Comparison of ENCODE assay signal across 21 cellular contexts in genomic region chr15:94677202-94677790, GRCh38.
DNase-seq lines count a peak whose midpoint lies in the region; ATAC-seq, FAIRE-seq and TF ChIP-seq lines count a peak whose summit lies in the region.
"Had no signal": no experiment of that assay in that cellular context is flagged by ENCODE, and none has a peak within 500 bp of the region (broad histone marks: within the 10 kb centered on the region; RNA-seq: fewer than 3 reads in every experiment).

No MANE protein-coding gene starts in this region.

- ATAC-seq in gastroesophageal sphincter, result no peak
- ATAC-seq in GM21786 (IDR thresholded peaks at IDR 0.05; ENCODE audit: unreplicated experiment), result no peak
- no peak for ATAC-seq in SK-N-SH treated with all-trans-retinoic acid at 6 μM for 48 hours
- ATAC-seq: body of pancreas; lower lobe of right lung; stimulated activated naive B cell treated with anti-CD40 and anti-IgM and Interleukin-4, amounts not matched to agents 10 μg/mL and 1 μg/mL and 100 μg/mL, for 72 hours had no signal

- no peak overlapping the region for H3K14ac ChIP-seq in H1 (ENCODE audit: insufficient read length)

- H3K56ac ChIP-seq in H1 (replicated peaks; ENCODE audit: insufficient read length, low read depth, low read length), result no peak overlapping the region

- POLR2A ChIA-PET in A673 (lab: Charles Lee; ENCODE audit: low non-redundant PET), result no interaction called here
- POLR2A ChIA-PET in H1 (lab: Charles Lee; ENCODE audit: partially characterized antibody), result no interaction called here

- H2BK20ac ChIP-seq in H1 (ENCODE audit: low read length), result no peak overlapping the region

- H2BK15ac ChIP-seq in H1 (ENCODE audit: low read length), result no peak overlapping the region

- H3K9me3 ChIP-seq in A673 (ENCODE audit: low read depth, low read length, poor library complexity, severe bottlenecking) (no peaks in the 10 kb centered on the region), H1 (ENCODE audit: insufficient read depth in 2 of 2, low read depth in 1 of 2, low read length in 1 of 2) (no peaks in the 10 kb centered on the region), gastroesophageal sphincter (no peaks in the 10 kb centered on the region)
- H3K9me3 ChIP-seq: body of pancreas, esophagus squamous epithelium, lower lobe of right lung, right atrium auricular region, suprapubic skin had no signal

- WGBS in H1 (ENCODE audit: extremely low coverage in 1 of 2, insufficient coverage in 1 of 2, insufficient read length in 1 of 2, insufficient replicate concordance in 2 of 2, low coverage in 1 of 2, low lambda C conversion rate in 2 of 2, missing lambda C conversion rate in 1 of 2), 2 experiments, result 94% methylated on average over 9 of the region's 9 CpGs; no CpG with 5 or more reads in 1 of the 2 experiments
- WGBS in gastroesophageal sphincter (ENCODE audit: low coverage in 1 of 2), 2 donors, result 85 to 87% methylated on average over 8 to 9 of the region's 9 CpGs

- no peak overlapping the region for H3K4me2 ChIP-seq in H1 (ENCODE audit: insufficient read depth in 1 of 2, low read depth in 2 of 2, low read length in 2 of 2)

- 0 out of 2 replicates have a peak overlapping the region, but pooled peaks have one; percentile 5 for H2AFZ ChIP-seq in H1 (ENCODE audit: low read length)
- H2AFZ ChIP-seq: parathyroid adenoma had no signal

- no peaks in the 10 kb centered on the region for H3K79me2 ChIP-seq in H1 (ENCODE audit: control insufficient read depth in 1 of 2, insufficient read depth in 2 of 2, low read length in 2 of 2)
- H3K79me2 ChIP-seq: parathyroid adenoma had no signal

- CTCF ChIA-PET in A673 (lab: Charles Lee), result no interaction called here
- CTCF ChIA-PET in H1 (lab: Charles Lee; ENCODE audit: partially characterized antibody), result no interaction called here

- no peak overlapping the region for H2AK5ac ChIP-seq in H1 (ENCODE audit: low read depth, low read length)

- H3K27ac ChIP-seq in A673 (ENCODE audit: low read depth, low read length, poor library complexity, severe bottlenecking), result no peak overlapping the region
- no peak overlapping the region for H3K27ac ChIP-seq in H1 (ENCODE audit: low read depth, low read length)
- no peak overlapping the region for H3K27ac ChIP-seq in gastroesophageal sphincter
- H3K27ac ChIP-seq: body of pancreas, C4-2B, esophagus squamous epithelium, lower lobe of right lung, parathyroid adenoma, right atrium auricular region, suprapubic skin, VCaP had no signal

- H3K23me2 ChIP-seq in H1 (ENCODE audit: low read depth, low read length), result no peaks in the 10 kb centered on the region

- H3K36me3 ChIP-seq in A673 (ENCODE audit: insufficient read depth, low read length, poor library complexity, severe bottlenecking) (no peaks in the 10 kb centered on the region), H1 (ENCODE audit: control insufficient read depth in 2 of 4, insufficient read depth in 4 of 4, low read length in 3 of 4) (no peaks in the 10 kb centered on the region), gastroesophageal sphincter (no peaks in the 10 kb centered on the region)
- H3K36me3 ChIP-seq: esophagus squamous epithelium, lower lobe of right lung, right atrium auricular region, suprapubic skin had no signal

- no peak overlapping the region for H2BK5ac ChIP-seq in H1 (ENCODE audit: low read depth, low read length)

- H3K4me1 ChIP-seq in A673 (ENCODE audit: insufficient read depth, low read length, poor library complexity, severe bottlenecking), result peaks cover 8% of the 10 kb centered on the region
- peaks cover 0 to 3% (median under 1%) of the 10 kb centered on the region in 4 experiments; a peak in 3 of 7 replicates for H3K4me1 ChIP-seq in H1 (replicated peaks in 1 of 4; ENCODE audit: control insufficient read depth in 3 of 4, insufficient read depth in 4 of 4, low read length in 3 of 4)
- peaks cover 0 to 8% (median 0%) of the 10 kb centered on the region in 3 donors for H3K4me1 ChIP-seq in gastroesophageal sphincter
- H3K4me1 ChIP-seq: body of pancreas, parathyroid adenoma had no signal

- no peak overlapping the region for H2BK12ac ChIP-seq in H1 (ENCODE audit: low read depth, low read length)

- no peak overlapping the region for H3K23ac ChIP-seq in H1 (ENCODE audit: insufficient read length)

- H3K27me3 ChIP-seq in A673 (replicated peaks; ENCODE audit: insufficient read depth, low read depth, low read length, poor library complexity) (no peaks in the 10 kb centered on the region), H1 (replicated peaks in 1 of 4; ENCODE audit: control insufficient read depth in 3 of 4, extremely low read depth in 1 of 4, insufficient read depth in 3 of 4, low read length in 3 of 4) (no peaks in the 10 kb centered on the region), gastroesophageal sphincter (no peaks in the 10 kb centered on the region)
- H3K27me3 ChIP-seq: body of pancreas, right atrium auricular region, suprapubic skin had no signal

- TF ChIP-seq CTCF in A673 (conservative IDR thresholded peaks at IDR 0.05; ENCODE audit: low read depth, low read length), result no peak
- TF ChIP-seq CTCF in H1 (IDR thresholded peaks at IDR 0.05; ENCODE audit: control extremely low read depth in 1 of 3, insufficient read depth in 1 of 3, low read depth in 1 of 3, low read length in 3 of 3), result no peak
- TF ChIP-seq CTCF in gastroesophageal sphincter (IDR thresholded peaks at IDR 0.05), result no peak

- peak; percentile 33 for DNase-seq in A673 (ENCODE audit: low spot score)
- DNase-seq in NCI-H1048 (lab: John Stamatoyannopoulos, UW), result peak; percentile 15
- DNase-seq in NCI-H526 (lab: John Stamatoyannopoulos, UW), result peak; percentile 93 to 95
- DNase-seq in H1 (ENCODE audit: low read depth in 1 of 2, low spot score in 2 of 2), result no peak
- DNase-seq: activated CD4-positive, alpha-beta T cell treated with anti-CD3 and anti-CD28 coated beads for 48 hours; activated T-cell treated with anti-CD3 and anti-CD28 coated beads, Interleukin-2, amount 50 U/mL, for 24 hours; body of pancreas; effector CD8-positive, alpha-beta T cell; esophagus squamous epithelium; kidney glomerular epithelial cell; lower lobe of right lung; stimulated activated CD4-positive, alpha-beta T cell treated with anti-CD3 and anti-CD28 coated beads, Interleukin-4, amount 100 ng/mL, for 24 hours; stimulated activated naive B cell treated with anti-CD40 and anti-IgM and Interleukin-4, amounts not matched to agents 10 μg/mL and 1 μg/mL and 100 μg/mL, for 72 hours had no signal

- no peak for TF ChIP-seq EP300 in H1 (IDR thresholded peaks at IDR 0.05; ENCODE audit: borderline replicate concordance in 1 of 2, low read depth in 2 of 2, low read length in 2 of 2)
- no peak for TF ChIP-seq EP300 in gastroesophageal sphincter (IDR thresholded peaks at IDR 0.05)

- no peak overlapping the region for H4K91ac ChIP-seq in H1 (replicated peaks; ENCODE audit: insufficient read length, low read length)

- TF ChIP-seq POLR2A in H1 (IDR thresholded peaks at IDR 0.05; ENCODE audit: control extremely low read depth in 1 of 2, low read depth in 2 of 2, low read length in 2 of 2), result no peak
- TF ChIP-seq POLR2A in gastroesophageal sphincter (IDR thresholded peaks at IDR 0.05), result no peak

- intact Hi-C loops in A673 (cut with micrococcal nuclease; ENCODE audit: unreplicated experiment), result loop anchor here (10.0 kb wide), 4 partner anchors 262 to 1928 kb away; partner anchors contain the start of gene NR2F2

- TF ChIP-seq RAD21 in H1 (IDR thresholded peaks at IDR 0.05 in 1 of 2, conservative IDR thresholded peaks at IDR 0.05 in 1 of 2; ENCODE audit: low read depth in 2 of 2, low read length in 2 of 2), result no peak

- no peak overlapping the region for H3K4ac ChIP-seq in H1 (replicated peaks; ENCODE audit: insufficient read length, low read depth, low read length)

- H4K8ac ChIP-seq in H1 (ENCODE audit: extremely low read depth, insufficient read depth, low read length), result no peak overlapping the region

- H3K4me3 ChIP-seq in A673 (ENCODE audit: low read depth, low read length, poor library complexity, severe bottlenecking) (no peak overlapping the region), H1 (ENCODE audit: extremely low read depth in 1 of 4, insufficient read depth in 2 of 4, low read depth in 3 of 4, low read length in 4 of 4) (no peak overlapping the region), gastroesophageal sphincter (no peak overlapping the region)
- H3K4me3 ChIP-seq: body of pancreas, esophagus squamous epithelium, lower lobe of right lung, right atrium auricular region, suprapubic skin had no signal

- FAIRE-seq in H1 (lab: Jason Lieb, UNC), result no peak

- H4K5ac ChIP-seq in H1 (ENCODE audit: insufficient read length, low read depth, low read length), result no peak overlapping the region

- no peaks in the 10 kb centered on the region for H4K20me1 ChIP-seq in H1 (replicated peaks in 1 of 2; ENCODE audit: control insufficient read depth in 1 of 2, insufficient read depth in 2 of 2, low read length in 2 of 2)

- H3K18ac ChIP-seq in H1 (ENCODE audit: extremely low read depth, low read length), result no peak overlapping the region

- no peaks in the 10 kb centered on the region for H3K79me1 ChIP-seq in H1 (ENCODE audit: low read depth, low read length)

- no peak overlapping the region for H3K9ac ChIP-seq in H1 (replicated peaks in 1 of 4; ENCODE audit: extremely low read depth in 1 of 4, low read depth in 3 of 4, low read length in 3 of 4)
- H3K9ac ChIP-seq: parathyroid adenoma had no signal

- no peak overlapping the region for H2BK120ac ChIP-seq in H1 (replicated peaks; ENCODE audit: low read depth, low read length)

- no TSS peak for BruUV-seq in A673 (replicated peaks; lab: Mats Ljungman, UMichigan)

TF ChIP-seq in H1, 55 proteins besides CTCF, POLR2A, EP300 and RAD21 (continues in another document):
- no peak for TF ChIP-seq FOSL1 (IDR thresholded peaks at IDR 0.05; ENCODE audit: insufficient read depth, low read depth, low read length)
- no peak for TF ChIP-seq CHD1 (IDR thresholded peaks at IDR 0.05; ENCODE audit: low read depth, low read length)
- TF ChIP-seq GTF2F1 (IDR thresholded peaks at IDR 0.05; ENCODE audit: borderline replicate concordance, low read depth, low read length), result no peak
- no peak for TF ChIP-seq SIRT6 (IDR thresholded peaks at IDR 0.05; ENCODE audit: low read length)
- TF ChIP-seq TAF1 (IDR thresholded peaks at IDR 0.05; ENCODE audit: low read depth, low read length), result no peak
- no peak for TF ChIP-seq SP4 (IDR thresholded peaks at IDR 0.05; ENCODE audit: low read length)
- no peak for TF ChIP-seq RNF2 (IDR thresholded peaks at IDR 0.05; ENCODE audit: borderline replicate concordance, low read depth, low read length, missing control alignments, poor library complexity, severe bottlenecking)

TF ChIP-seq in SK-N-SH treated with all-trans-retinoic acid at 6 μM for 48 hours, 23 proteins besides CTCF, POLR2A, EP300 and RAD21 (continues in another document):
- TF ChIP-seq ZFP30 (CRISPR knock-in tag; IDR thresholded peaks at IDR 0.05) (no peak), CSDC2 (CRISPR knock-in tag; IDR thresholded peaks at IDR 0.05) (no peak), ZNF565 (CRISPR knock-in tag; conservative IDR thresholded peaks at IDR 0.05; ENCODE audit: low read depth) (no peak), ARNTL (CRISPR knock-in tag; IDR thresholded peaks at IDR 0.05; ENCODE audit: borderline replicate concordance, low read depth) (no peak), ESRRG (CRISPR knock-in tag; IDR thresholded peaks at IDR 0.05) (no peak), TOX (CRISPR knock-in tag; IDR thresholded peaks at IDR 0.05; ENCODE audit: borderline replicate concordance) (no peak), SNAI2 (CRISPR knock-in tag; IDR thresholded peaks at IDR 0.05) (no peak), PPARA (CRISPR knock-in tag; IDR thresholded peaks at IDR 0.05; ENCODE audit: borderline replicate concordance) (no peak)

Comparison
In these comparisons a context has a peak if more than half of its experiments do, and no peak if none do; other contexts are left out.
1. DNase-seq: peak in A673 (single experiment), NCI-H1048 (single experiment) and NCI-H526 (2 of 2); none in H1 (0 of 2).